Comparison of ENCODE assay signal across 28 cellular contexts in genomic region chr17:62043602-62044001, GRCh38.
"Had no signal": no experiment of that assay in that cellular context is flagged by ENCODE, and none has a peak within 500 bp of the region (broad histone marks: within the 10 kb centered on the region; RNA-seq: fewer than 3 reads in every experiment).

No MANE protein-coding gene starts in this region.

- H3K27me3 ChIP-seq: colonic mucosa, neutrophil had no signal

- H3K4me1 Mint-ChIP-seq: nephron progenitor cell had no signal

- ATAC-seq: activated CD8-positive, alpha-beta T cell treated with anti-CD3 and anti-CD28 coated beads for 36 hours; activated naive CD8-positive, alpha-beta T cell treated with anti-CD3 and anti-CD28 coated beads, Interleukin-2, amount 50 U/mL, for 24 hours; activated T-cell treated with anti-CD3 and anti-CD28 coated beads, Interleukin-2, amount 50 U/mL, for 4 hours; activated T-helper 17 cell treated with anti-CD3 and anti-CD28 coated beads, Interleukin-2, amount 50 U/mL, for 72 hours; left colon; sciatic nerve; stimulated activated effector memory CD8-positive, alpha-beta T cell treated with anti-CD3 and anti-CD28 coated beads, Interleukin-12 subunit alpha, Interleukin-12 subunit beta, amount 100 ng/mL, for 72 hours had no signal

- H3K4me3 Mint-ChIP-seq: activated CD8-positive, alpha-beta T cell treated with anti-CD3 and anti-CD28 coated beads for 36 hours; activated naive CD4-positive, alpha-beta T cell treated with anti-CD3 and anti-CD28 coated beads, Interleukin-2, amount 50 U/mL, for 24 hours; activated naive CD8-positive, alpha-beta T cell treated with anti-CD3 and anti-CD28 coated beads, Interleukin-2, amount 50 U/mL, for 24 hours; activated T-cell treated with anti-CD3 and anti-CD28 coated beads, Interleukin-2, amount 50 U/mL, for 4 hours; activated T-helper 17 cell treated with anti-CD3 and anti-CD28 coated beads, Interleukin-2, amount 50 U/mL, for 72 hours; memory B cell; nephron progenitor cell; stimulated activated effector memory CD8-positive, alpha-beta T cell treated with anti-CD3 and anti-CD28 coated beads, Interleukin-12 subunit alpha, Interleukin-12 subunit beta, amount 100 ng/mL, for 72 hours; stimulated activated naive CD8-positive, alpha-beta T cell treated with anti-CD3 and anti-CD28 coated beads, Interleukin-15, Interleukin-2, amounts not matched to agents 100 ng/mL and 50 ng/mL, for 24 hours had no signal

- H3K27ac ChIP-seq: colonic mucosa, neutrophil, skin epidermis, thoracic aorta, WERI-Rb-1 had no signal

- H3K4me3 ChIP-seq: colonic mucosa, skin epidermis, thoracic aorta had no signal

- H3K9me3 Mint-ChIP-seq: activated CD8-positive, alpha-beta T cell treated with anti-CD3 and anti-CD28 coated beads for 36 hours; activated naive CD4-positive, alpha-beta T cell treated with anti-CD3 and anti-CD28 coated beads, Interleukin-2, amount 50 U/mL, for 24 hours; activated naive CD8-positive, alpha-beta T cell treated with anti-CD3 and anti-CD28 coated beads, Interleukin-2, amount 50 U/mL, for 24 hours; activated T-cell treated with anti-CD3 and anti-CD28 coated beads, Interleukin-2, amount 50 U/mL, for 4 hours; activated T-helper 17 cell treated with anti-CD3 and anti-CD28 coated beads, Interleukin-2, amount 50 U/mL, for 72 hours; memory B cell; nephron progenitor cell; stimulated activated effector memory CD8-positive, alpha-beta T cell treated with anti-CD3 and anti-CD28 coated beads, Interleukin-12 subunit alpha, Interleukin-12 subunit beta, amount 100 ng/mL, for 72 hours; stimulated activated naive CD8-positive, alpha-beta T cell treated with anti-CD3 and anti-CD28 coated beads, Interleukin-15, Interleukin-2, amounts not matched to agents 100 ng/mL and 50 ng/mL, for 24 hours had no signal

- H3K27me3 Mint-ChIP-seq: activated CD8-positive, alpha-beta T cell treated with anti-CD3 and anti-CD28 coated beads for 36 hours; activated naive CD4-positive, alpha-beta T cell treated with anti-CD3 and anti-CD28 coated beads, Interleukin-2, amount 50 U/mL, for 24 hours; activated naive CD8-positive, alpha-beta T cell treated with anti-CD3 and anti-CD28 coated beads, Interleukin-2, amount 50 U/mL, for 24 hours; activated T-helper 17 cell treated with anti-CD3 and anti-CD28 coated beads, Interleukin-2, amount 50 U/mL, for 72 hours; memory B cell; stimulated activated naive CD8-positive, alpha-beta T cell treated with anti-CD3 and anti-CD28 coated beads, Interleukin-15, Interleukin-2, amounts not matched to agents 100 ng/mL and 50 ng/mL, for 24 hours had no signal

- DNase-seq: activated CD4-positive, alpha-beta T cell treated with anti-CD3 and anti-CD28 coated beads, Interleukin-2, amount 50 U/mL, for 1 hour; activated CD8-positive, alpha-beta T cell treated with anti-CD3 and anti-CD28 coated beads for 36 hours; activated gamma-delta T cell treated with Interleukin-2 at 50 U/mL for 16 hours; activated naive CD8-positive, alpha-beta T cell treated with anti-CD3 and anti-CD28 coated beads, Interleukin-2, amount 50 U/mL, for 24 hours; activated T-cell treated with anti-CD3 and anti-CD28 coated beads, Interleukin-2, amount 50 U/mL, for 4 hours; amygdala; central memory CD4-positive, alpha-beta T cell; colonic mucosa; effector CD8-positive, alpha-beta T cell; head of caudate nucleus; hippocampal formation; kidney; left colon; nephron progenitor cell; stimulated activated CD4-positive, alpha-beta T cell treated with anti-CD3 and anti-CD28 coated beads, Interleukin-12 subunit alpha, Interleukin-12 subunit beta, amount 100 ng/mL, for 4 hours; stimulated activated CD4-positive, alpha-beta T cell treated with anti-CD3 and anti-CD28 coated beads, Interleukin-4, amount 100 ng/mL, for 24 hours; T-helper 9 cell; trophoblast cell; WERI-Rb-1 had no signal

- H3K9me3 ChIP-seq: colonic mucosa, neutrophil, thoracic aorta had no signal

- H3K27ac Mint-ChIP-seq: activated CD8-positive, alpha-beta T cell treated with anti-CD3 and anti-CD28 coated beads for 36 hours; activated naive CD4-positive, alpha-beta T cell treated with anti-CD3 and anti-CD28 coated beads, Interleukin-2, amount 50 U/mL, for 24 hours; activated naive CD8-positive, alpha-beta T cell treated with anti-CD3 and anti-CD28 coated beads, Interleukin-2, amount 50 U/mL, for 24 hours; activated T-helper 17 cell treated with anti-CD3 and anti-CD28 coated beads, Interleukin-2, amount 50 U/mL, for 72 hours; memory B cell; stimulated activated naive CD8-positive, alpha-beta T cell treated with anti-CD3 and anti-CD28 coated beads, Interleukin-15, Interleukin-2, amounts not matched to agents 100 ng/mL and 50 ng/mL, for 24 hours had no signal

- H3K4me1 ChIP-seq: colonic mucosa had no signal
